40 cellular contexts compared by ENCODE assay signal in the genomic region with DNA sequence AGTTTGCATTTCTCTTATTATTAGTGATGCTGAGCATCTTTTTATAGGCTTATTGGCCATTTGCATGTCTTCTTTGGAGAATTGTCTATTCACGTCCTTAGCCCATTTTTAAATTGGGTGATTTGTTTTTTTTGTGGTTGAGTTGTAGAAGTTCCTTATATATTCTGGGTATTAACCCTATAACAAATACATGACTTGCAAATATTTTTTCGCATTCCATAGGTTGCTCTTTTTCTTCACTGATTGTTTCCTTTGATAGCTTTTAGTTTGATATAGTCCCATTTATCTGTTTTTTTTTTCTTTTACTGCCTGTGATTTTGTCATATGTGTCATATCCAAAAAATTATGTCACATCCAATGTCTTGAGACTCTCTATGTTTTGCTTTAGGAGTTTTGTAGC.
"Had no signal": no experiment of that assay in that cellular context is flagged by ENCODE, and none has a peak within 500 bp of the region (broad histone marks: within the 10 kb centered on the region; RNA-seq: fewer than 3 reads in every experiment).

No MANE protein-coding gene starts in this region.

- H3K4me1 Mint-ChIP-seq: activated naive CD4-positive, alpha-beta T cell treated with anti-CD3 and anti-CD28 coated beads, Interleukin-2, amount 10 ng/mL, durations not matched to agents 7 days and 5 days; activated naive CD4-positive, alpha-beta T cell treated with anti-CD3 and anti-CD28 coated beads, Interleukin-2, amount 50 U/mL, for 24 hours; activated naive CD8-positive, alpha-beta T cell treated with anti-CD3 and anti-CD28 coated beads for 36 hours; activated naive CD8-positive, alpha-beta T cell treated with anti-CD3 and anti-CD28 coated beads, Interleukin-2, amount 10 ng/mL, durations not matched to agents 7 days and 5 days; activated naive CD8-positive, alpha-beta T cell treated with anti-CD3 and anti-CD28 coated beads, Interleukin-2, amount 50 U/mL, for 24 hours; activated T-helper 17 cell treated with anti-CD3 and anti-CD28 coated beads, Interleukin-2, amount 50 U/mL, for 72 hours; brain; central memory CD8-positive, alpha-beta T cell had no signal

- H3K4me3 ChIP-seq: adrenal gland, ascending aorta, body of pancreas, breast epithelium, cardiac muscle cell had no signal

- H3K4me1 ChIP-seq: ascending aorta, body of pancreas, breast epithelium had no signal

- H3K27me3 Mint-ChIP-seq: activated naive CD8-positive, alpha-beta T cell treated with anti-CD3 and anti-CD28 coated beads, Interleukin-2, amount 50 U/mL, for 24 hours; activated T-helper 17 cell treated with anti-CD3 and anti-CD28 coated beads, Interleukin-2, amount 50 U/mL, for 72 hours; brain had no signal

- FAIRE-seq: astrocyte, bronchial epithelial cell had no signal

- H3K27me3 ChIP-seq: adrenal gland, ascending aorta, body of pancreas, brain microvascular endothelial cell, breast epithelium, cardiac muscle cell had no signal

- H3K27ac ChIP-seq: adrenal gland, ascending aorta, body of pancreas, brain microvascular endothelial cell, breast epithelium, cardiac muscle cell had no signal

- H3K36me3 Mint-ChIP-seq: activated naive CD4-positive, alpha-beta T cell treated with anti-CD3 and anti-CD28 coated beads, Interleukin-2, amount 10 ng/mL, durations not matched to agents 7 days and 5 days; activated naive CD4-positive, alpha-beta T cell treated with anti-CD3 and anti-CD28 coated beads, Interleukin-2, amount 50 U/mL, for 24 hours; activated naive CD4-positive, alpha-beta T cell treated with anti-CD3 and anti-CD28 coated beads, Interleukin-2, amount 50 U/mL, for 72 hours; activated naive CD8-positive, alpha-beta T cell; activated naive CD8-positive, alpha-beta T cell treated with anti-CD3 and anti-CD28 coated beads for 36 hours; activated naive CD8-positive, alpha-beta T cell treated with anti-CD3 and anti-CD28 coated beads, Interleukin-2, amount 10 ng/mL, durations not matched to agents 7 days and 5 days; brain had no signal

- DNase-seq: activated effector memory CD4-positive, alpha-beta T cell treated with anti-CD3 and anti-CD28 coated beads, Interleukin-2, amount 50 U/mL, for 16 hours; activated effector memory CD4-positive, alpha-beta T cell treated with Interleukin-2 at 50 U/mL for 16 hours; activated gamma-delta T cell; activated gamma-delta T cell treated with Interleukin-2 at 50 U/mL for 16 hours; activated naive CD4-positive, alpha-beta T cell; activated naive CD4-positive, alpha-beta T cell treated with anti-CD3 and anti-CD28 coated beads for 36 hours; activated naive CD4-positive, alpha-beta T cell treated with anti-CD3 and anti-CD28 coated beads, Interleukin-2, amount 10 ng/mL, durations not matched to agents 7 days and 5 days; activated naive CD4-positive, alpha-beta T cell treated with anti-CD3 and anti-CD28 coated beads, Interleukin-2, amount 50 U/mL, for 16 hours; activated naive CD4-positive, alpha-beta T cell treated with Interleukin-2 at 50 U/mL for 16 hours; activated naive CD8-positive, alpha-beta T cell treated with anti-CD3 and anti-CD28 coated beads for 36 hours; activated naive CD8-positive, alpha-beta T cell treated with anti-CD3 and anti-CD28 coated beads, Interleukin-2, amount 10 ng/mL, durations not matched to agents 7 days and 5 days; activated naive CD8-positive, alpha-beta T cell treated with anti-CD3 and anti-CD28 coated beads, Interleukin-2, amount 50 U/mL, for 24 hours; activated T-cell treated with anti-CD3 and anti-CD28 coated beads, Interleukin-2, amount 50 U/mL, for 1 hour; activated T-cell treated with anti-CD3 and anti-CD28 coated beads, Interleukin-2, amount 50 U/mL, for 24 hours; activated T-cell treated with anti-CD3 and anti-CD28 coated beads, Interleukin-2, amount 50 U/mL, for 4 hours; activated T-cell treated with anti-CD3 and anti-CD28 coated beads, Interleukin-2, amount 50 U/mL, for 48 hours; activated T-cell treated with anti-CD3 and anti-CD28 coated beads, Interleukin-2, amount 50 U/mL, for 72 hours; adrenal gland; amniotic stem cell; amygdala; anterior cingulate cortex; aorta; body of pancreas; brain microvascular endothelial cell; caudate nucleus; central memory CD4-positive, alpha-beta T cell; cerebellar nuclear complex had no signal

- H3K9me3 Mint-ChIP-seq: activated naive CD4-positive, alpha-beta T cell treated with anti-CD3 and anti-CD28 coated beads for 36 hours; activated naive CD4-positive, alpha-beta T cell treated with anti-CD3 and anti-CD28 coated beads, Interleukin-2, amount 10 ng/mL, durations not matched to agents 7 days and 5 days; activated naive CD4-positive, alpha-beta T cell treated with anti-CD3 and anti-CD28 coated beads, Interleukin-2, amount 50 U/mL, for 24 hours; activated naive CD4-positive, alpha-beta T cell treated with anti-CD3 and anti-CD28 coated beads, Interleukin-2, amount 50 U/mL, for 72 hours; activated naive CD8-positive, alpha-beta T cell treated with anti-CD3 and anti-CD28 coated beads for 36 hours; activated naive CD8-positive, alpha-beta T cell treated with anti-CD3 and anti-CD28 coated beads, Interleukin-2, amount 10 ng/mL, durations not matched to agents 7 days and 5 days; activated naive CD8-positive, alpha-beta T cell treated with anti-CD3 and anti-CD28 coated beads, Interleukin-2, amount 50 U/mL, for 24 hours; activated T-cell treated with anti-CD3 and anti-CD28 coated beads, Interleukin-2, amount 50 U/mL, for 24 hours; activated T-cell treated with anti-CD3 and anti-CD28 coated beads, Interleukin-2, amount 50 U/mL, for 4 hours; activated T-cell treated with anti-CD3 and anti-CD28 coated beads, Interleukin-2, amount 50 U/mL, for 72 hours; activated T-helper 1 cell treated with anti-CD3 and anti-CD28 coated beads, Interleukin-12 subunit alpha, Interleukin-12 subunit beta, Interleukin-2, Interleukin-4 antibody, amounts not matched to agents 30 ng/mL and 10 ng/mL and 1 ng/mL, durations not matched to agents 14 hours and 24 hours and 36 hours; activated T-helper 17 cell treated with anti-CD3 and anti-CD28 coated beads, Interleukin-2, amount 50 U/mL, for 72 hours; activated T-helper 2 cell treated with anti-CD3 and anti-CD28 coated beads, Interferon-gamma antibody, Interleukin-2, Interleukin-4, amounts not matched to agents 10 μg/mL and 5 μg/mL and 100 μg/mL, durations not matched to agents 14 hours and 24 hours and 36 hours; brain; central memory CD8-positive, alpha-beta T cell had no signal

- H3K4me3 Mint-ChIP-seq: activated naive CD4-positive, alpha-beta T cell treated with anti-CD3 and anti-CD28 coated beads for 36 hours; activated naive CD4-positive, alpha-beta T cell treated with anti-CD3 and anti-CD28 coated beads, Interleukin-2, amount 10 ng/mL, durations not matched to agents 7 days and 5 days; activated naive CD4-positive, alpha-beta T cell treated with anti-CD3 and anti-CD28 coated beads, Interleukin-2, amount 50 U/mL, for 24 hours; activated naive CD8-positive, alpha-beta T cell; activated naive CD8-positive, alpha-beta T cell treated with anti-CD3 and anti-CD28 coated beads for 36 hours; activated naive CD8-positive, alpha-beta T cell treated with anti-CD3 and anti-CD28 coated beads, Interleukin-2, amount 10 ng/mL, durations not matched to agents 7 days and 5 days; activated naive CD8-positive, alpha-beta T cell treated with anti-CD3 and anti-CD28 coated beads, Interleukin-2, amount 50 U/mL, for 24 hours; activated T-cell treated with anti-CD3 and anti-CD28 coated beads, Interleukin-2, amount 50 U/mL, for 24 hours; activated T-cell treated with anti-CD3 and anti-CD28 coated beads, Interleukin-2, amount 50 U/mL, for 4 hours; activated T-cell treated with anti-CD3 and anti-CD28 coated beads, Interleukin-2, amount 50 U/mL, for 72 hours; activated T-helper 1 cell treated with anti-CD3 and anti-CD28 coated beads, Interleukin-12 subunit alpha, Interleukin-12 subunit beta, Interleukin-2, Interleukin-4 antibody, amounts not matched to agents 30 ng/mL and 10 ng/mL and 1 ng/mL, durations not matched to agents 14 hours and 24 hours and 36 hours; activated T-helper 17 cell treated with anti-CD3 and anti-CD28 coated beads, Interleukin-2, amount 50 U/mL, for 72 hours; brain; central memory CD8-positive, alpha-beta T cell had no signal

- H3K9me3 ChIP-seq: adrenal gland, ascending aorta, body of pancreas, breast epithelium had no signal

- H3K36me3 ChIP-seq: adrenal gland, ascending aorta, brain microvascular endothelial cell, breast epithelium, cardiac muscle cell had no signal

- ATAC-seq: activated naive CD4-positive, alpha-beta T cell treated with anti-CD3 and anti-CD28 coated beads, Interleukin-2, amount 50 U/mL, for 72 hours; activated naive CD8-positive, alpha-beta T cell treated with anti-CD3 and anti-CD28 coated beads, Interleukin-2, amount 50 U/mL, for 24 hours; activated T-cell treated with anti-CD3 and anti-CD28 coated beads, Interleukin-2, amount 50 U/mL, for 4 hours; activated T-cell treated with anti-CD3 and anti-CD28 coated beads, Interleukin-2, amount 50 U/mL, for 72 hours; activated T-helper 17 cell treated with anti-CD3 and anti-CD28 coated beads, Interleukin-2, amount 50 U/mL, for 72 hours; body of pancreas had no signal

- H3K27ac Mint-ChIP-seq: activated naive CD4-positive, alpha-beta T cell treated with anti-CD3 and anti-CD28 coated beads for 36 hours; activated naive CD4-positive, alpha-beta T cell treated with anti-CD3 and anti-CD28 coated beads, Interleukin-2, amount 10 ng/mL, durations not matched to agents 7 days and 5 days; activated naive CD4-positive, alpha-beta T cell treated with anti-CD3 and anti-CD28 coated beads, Interleukin-2, amount 50 U/mL, for 24 hours; activated naive CD4-positive, alpha-beta T cell treated with anti-CD3 and anti-CD28 coated beads, Interleukin-2, amount 50 U/mL, for 72 hours; activated naive CD8-positive, alpha-beta T cell; activated naive CD8-positive, alpha-beta T cell treated with anti-CD3 and anti-CD28 coated beads for 36 hours; activated naive CD8-positive, alpha-beta T cell treated with anti-CD3 and anti-CD28 coated beads, Interleukin-2, amount 10 ng/mL, durations not matched to agents 7 days and 5 days; activated naive CD8-positive, alpha-beta T cell treated with anti-CD3 and anti-CD28 coated beads, Interleukin-2, amount 50 U/mL, for 24 hours; activated T-cell treated with anti-CD3 and anti-CD28 coated beads, Interleukin-2, amount 50 U/mL, for 24 hours; activated T-cell treated with anti-CD3 and anti-CD28 coated beads, Interleukin-2, amount 50 U/mL, for 72 hours; activated T-helper 1 cell treated with anti-CD3 and anti-CD28 coated beads, Interleukin-12 subunit alpha, Interleukin-12 subunit beta, Interleukin-2, Interleukin-4 antibody, amounts not matched to agents 30 ng/mL and 10 ng/mL and 1 ng/mL, durations not matched to agents 14 hours and 24 hours and 36 hours; activated T-helper 17 cell treated with anti-CD3 and anti-CD28 coated beads, Interleukin-2, amount 50 U/mL, for 72 hours; activated T-helper 2 cell treated with anti-CD3 and anti-CD28 coated beads, Interferon-gamma antibody, Interleukin-2, Interleukin-4, amounts not matched to agents 10 μg/mL and 5 μg/mL and 100 μg/mL, durations not matched to agents 14 hours and 24 hours and 36 hours; brain had no signal
